34 cellular contexts compared by ENCODE assay signal in the genomic region with DNA sequence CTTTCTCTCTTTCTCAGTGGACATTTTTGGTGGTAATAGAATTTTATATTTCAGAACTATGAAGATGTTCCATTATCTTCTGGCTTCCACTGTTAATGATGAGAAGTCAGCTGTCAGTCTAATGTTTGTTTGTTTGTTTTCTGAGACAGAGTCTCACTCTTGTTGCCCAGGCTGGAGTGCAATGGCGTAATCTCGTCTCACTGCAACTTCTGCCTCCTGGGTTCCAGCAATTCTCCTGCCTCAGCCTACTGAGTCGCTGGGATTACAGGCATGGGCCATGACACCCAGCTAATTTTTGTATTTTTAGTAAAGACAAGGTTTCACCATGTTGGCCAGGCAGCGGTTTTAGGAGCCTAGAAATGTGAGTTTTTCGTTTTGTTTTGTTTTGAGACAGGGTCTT. TPM values are rescaled to one million over a fixed set of nuclear protein-coding genes. Genes with fewer than 3 reads are reported as not detected.
DNase-seq lines count a peak whose midpoint lies in the region; ATAC-seq and TF ChIP-seq lines count a peak whose summit lies in the region.
"Had no signal": no experiment of that assay in that cellular context is flagged by ENCODE, and none has a peak within 500 bp of the region (broad histone marks: within the 10 kb centered on the region; RNA-seq: fewer than 3 reads in every experiment).

No MANE protein-coding gene starts in this region.

- H3K4me2 ChIP-seq in BLaER1 treated with 17β-estradiol and CSF1 and Interleukin-3, amounts not matched to agents 10 nM and 100 nM: no peak overlapping the region
- H3K4me2 ChIP-seq: hepatocyte, neural progenitor cell had no signal

- no peak overlapping the region for H3K4me3 Mint-ChIP-seq in HFFc6
- no peak overlapping the region for H3K4me3 Mint-ChIP-seq in WTC11
- H3K4me3 Mint-ChIP-seq: activated naive CD8-positive, alpha-beta T cell treated with anti-CD3 and anti-CD28 coated beads, Interleukin-2, amount 50 U/mL, for 24 hours; neural progenitor cell; stimulated activated memory B cell treated with anti-CD40 and anti-IgM and Interleukin-4, amounts not matched to agents 10 μg/mL and 1 μg/mL and 100 μg/mL, for 72 hours had no signal

- peaks cover 21% of the 10 kb centered on the region for H3K4me1 Mint-ChIP-seq in HFFc6 (ENCODE audit: low read depth)
- peaks cover 24% of the 10 kb centered on the region for H3K4me1 Mint-ChIP-seq in WTC11
- H3K4me1 Mint-ChIP-seq: neural progenitor cell had no signal

- ATAC-seq in WTC11: no peak
- no peak for ATAC-seq in GM18870 (IDR thresholded peaks at IDR 0.05; ENCODE audit: unreplicated experiment)
- ATAC-seq: activated naive CD8-positive, alpha-beta T cell treated with anti-CD3 and anti-CD28 coated beads, Interleukin-2, amount 50 U/mL, for 24 hours; left ventricle myocardium superior; Panc1; stimulated activated memory B cell treated with anti-CD40 and anti-IgM and Interleukin-4, amounts not matched to agents 10 μg/mL and 1 μg/mL and 100 μg/mL, for 72 hours had no signal

- POLR2A ChIA-PET in WTC11 (lab: Charles Lee): no interaction called here

- no peak overlapping the region for H3K27ac Mint-ChIP-seq in HFFc6
- H3K27ac Mint-ChIP-seq in WTC11: no peak overlapping the region
- H3K27ac Mint-ChIP-seq: activated naive CD8-positive, alpha-beta T cell treated with anti-CD3 and anti-CD28 coated beads, Interleukin-2, amount 50 U/mL, for 24 hours; immature natural killer cell; neural progenitor cell; stimulated activated memory B cell treated with anti-CD40 and anti-IgM and Interleukin-4, amounts not matched to agents 10 μg/mL and 1 μg/mL and 100 μg/mL, for 72 hours had no signal

- no peak overlapping the region for H3K27ac ChIP-seq in BLaER1 treated with 17β-estradiol and CSF1 and Interleukin-3, amounts not matched to agents 10 nM and 100 nM
- H3K27ac ChIP-seq: hepatocyte, neural progenitor cell, SJCRH30, thoracic aorta had no signal

- CTCF ChIA-PET in WTC11 (lab: Charles Lee): no interaction called here

- TF ChIP-seq CTCF in HFFc6 (IDR thresholded peaks at IDR 0.05): no peak
- TF ChIP-seq CTCF in WTC11 (IDR thresholded peaks at IDR 0.05): no peak
- TF ChIP-seq CTCF in fibroblast of villous mesenchyme (IDR thresholded peaks at IDR 0.05; ENCODE audit: insufficient read depth, low read depth, low read length): no peak

- peaks cover 70% of the 10 kb centered on the region for H3K9me3 Mint-ChIP-seq in HFFc6
- H3K9me3 Mint-ChIP-seq in WTC11: peaks cover 48% of the 10 kb centered on the region

- peaks cover 8 to 20% (median 13%) of the 10 kb centered on the region in 10 experiments; a peak in 19 of 20 replicates for H3K4me1 ChIP-seq in BLaER1 treated with 17β-estradiol and CSF1 and Interleukin-3, amounts not matched to agents 10 nM and 100 nM
- H3K4me1 ChIP-seq: neural progenitor cell, SJCRH30 had no signal

- peaks cover 85% of the 10 kb centered on the region for H3K36me3 Mint-ChIP-seq in HFFc6 (ENCODE audit: low read depth)
- peaks cover 65% of the 10 kb centered on the region for H3K36me3 Mint-ChIP-seq in WTC11

- H4K20me1 ChIP-seq in BLaER1 treated with 17β-estradiol and CSF1 and Interleukin-3, amounts not matched to agents 10 nM and 100 nM: peaks cover 15 to 74% (median 46%) of the 10 kb centered on the region in 11 experiments; a peak in 21 of 22 replicates

- peaks cover 78 to 85% (median 84%) of the 10 kb centered on the region in 11 experiments for H3K36me3 ChIP-seq in BLaER1 treated with 17β-estradiol and CSF1 and Interleukin-3, amounts not matched to agents 10 nM and 100 nM

- no peak overlapping the region for H3K9ac ChIP-seq in BLaER1 treated with 17β-estradiol and CSF1 and Interleukin-3, amounts not matched to agents 10 nM and 100 nM
- H3K9ac ChIP-seq: neural progenitor cell had no signal

- H3K27me3 ChIP-seq in BLaER1 treated with 17β-estradiol and CSF1 and Interleukin-3, amounts not matched to agents 10 nM and 100 nM: no peaks in the 10 kb centered on the region; a peak in 1 of 22 replicates
- H3K27me3 ChIP-seq: hepatocyte, neural progenitor cell, SJCRH30 had no signal

- H3K9me3 ChIP-seq in BLaER1 treated with 17β-estradiol and CSF1 and Interleukin-3, amounts not matched to agents 10 nM and 100 nM (replicated peaks in 1 of 11): peaks cover 74 to 84% (median 83%) of the 10 kb centered on the region in 11 experiments
- H3K9me3 ChIP-seq: SJCRH30 had no signal

- H3K27me3 Mint-ChIP-seq in HFFc6 (ENCODE audit: insufficient read depth) (no peaks in the 10 kb centered on the region), WTC11 (ENCODE audit: low read depth) (no peaks in the 10 kb centered on the region; the same call in 1 of the 2 replicates)
- H3K27me3 Mint-ChIP-seq: activated naive CD8-positive, alpha-beta T cell treated with anti-CD3 and anti-CD28 coated beads, Interleukin-2, amount 50 U/mL, for 24 hours; CD4-positive, alpha-beta memory T cell; progenitor cell of endocrine pancreas; stimulated activated memory B cell treated with anti-CD40 and anti-IgM and Interleukin-4, amounts not matched to agents 10 μg/mL and 1 μg/mL and 100 μg/mL, for 72 hours had no signal

- peak overlapping the region in 6 of 10 experiments; percentile 10 to 43 (median 22); a peak in 8 of 20 replicates for H3K4me3 ChIP-seq in BLaER1 treated with 17β-estradiol and CSF1 and Interleukin-3, amounts not matched to agents 10 nM and 100 nM
- no peak overlapping the region for H3K4me3 ChIP-seq in fibroblast of villous mesenchyme (ENCODE audit: low read depth, low read length)
- H3K4me3 ChIP-seq: HAP-1, hepatocyte, neural progenitor cell, SJCRH30, thoracic aorta had no signal

- DNase-seq in HFFc6 (peak; percentile 13), WTC11 (ENCODE audit: low spot score) (no peak), fibroblast of villous mesenchyme (ENCODE audit: low read depth) (peak; percentile 5), kidney tubule cell (ENCODE audit: low spot score) (no peak), dedifferentiated amniotic fluid mesenchymal stem cell (ENCODE audit: extremely low spot score) (no peak), activated T-cell treated with anti-CD3 and anti-CD28 coated beads for 4 hours (no peak)
- DNase-seq: activated CD4-positive, alpha-beta T cell treated with anti-CD3 and anti-CD28 coated beads, Interleukin-2, amount 50 U/mL, for 1 hour; activated CD8-positive, alpha-beta memory T cell treated with anti-CD3 and anti-CD28 coated beads, Interleukin-2, amount 50 U/mL, for 48 hours; activated effector memory CD4-positive, alpha-beta T cell treated with anti-CD3 and anti-CD28 coated beads, Interleukin-2, amount 50 U/mL, for 16 hours; activated naive CD8-positive, alpha-beta T cell treated with anti-CD3 and anti-CD28 coated beads, Interleukin-2, amount 50 U/mL, for 24 hours; CD4-positive, alpha-beta memory T cell; foreskin melanocyte; immature natural killer cell; KG1; left ventricle myocardium superior; NCI-H1092; NCI-H187 treated with DMSO at 0.1 percent for 48 hours; NCI-H446 treated with DMSO at 0.1 percent for 48 hours; SJCRH30; stimulated activated CD4-positive, alpha-beta T cell treated with anti-CD3 and anti-CD28 coated beads, Interleukin-2, amount 100 ng/mL, for 24 hours had no signal

TF ChIP-seq in WTC11, 78 proteins besides CTCF, POLR2A, EP300 and RAD21 (continues in another document):
- no peak for TF ChIP-seq ZNF232 (CRISPR knock-in tag; IDR thresholded peaks at IDR 0.05)
- TF ChIP-seq ZNF423 (CRISPR knock-in tag; IDR thresholded peaks at IDR 0.05): no peak
- TF ChIP-seq, protein P1, sequence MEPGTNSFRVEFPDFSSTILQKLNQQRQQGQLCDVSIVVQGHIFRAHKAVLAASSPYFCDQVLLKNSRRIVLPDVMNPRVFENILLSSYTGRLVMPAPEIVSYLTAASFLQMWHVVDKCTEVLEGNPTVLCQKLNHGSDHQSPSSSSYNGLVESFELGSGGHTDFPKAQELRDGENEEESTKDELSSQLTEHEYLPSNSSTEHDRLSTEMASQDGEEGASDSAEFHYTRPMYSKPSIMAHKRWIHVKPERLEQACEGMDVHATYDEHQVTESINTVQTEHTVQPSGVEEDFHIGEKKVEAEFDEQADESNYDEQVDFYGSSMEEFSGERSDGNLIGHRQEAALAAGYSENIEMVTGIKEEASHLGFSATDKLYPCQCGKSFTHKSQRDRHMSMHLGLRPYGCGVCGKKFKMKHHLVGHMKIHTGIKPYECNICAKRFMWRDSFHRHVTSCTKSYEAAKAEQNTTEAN (CRISPR knock-in tag; IDR thresholded peaks at IDR 0.05): no peak
- peak; percentile 99 for TF ChIP-seq ZNF317 (CRISPR knock-in tag; IDR thresholded peaks at IDR 0.05; ENCODE audit: borderline replicate concordance, low read depth)
- TF ChIP-seq FOXJ3 (CRISPR knock-in tag; IDR thresholded peaks at IDR 0.05; ENCODE audit: borderline replicate concordance): no peak
- TF ChIP-seq, protein P2, sequence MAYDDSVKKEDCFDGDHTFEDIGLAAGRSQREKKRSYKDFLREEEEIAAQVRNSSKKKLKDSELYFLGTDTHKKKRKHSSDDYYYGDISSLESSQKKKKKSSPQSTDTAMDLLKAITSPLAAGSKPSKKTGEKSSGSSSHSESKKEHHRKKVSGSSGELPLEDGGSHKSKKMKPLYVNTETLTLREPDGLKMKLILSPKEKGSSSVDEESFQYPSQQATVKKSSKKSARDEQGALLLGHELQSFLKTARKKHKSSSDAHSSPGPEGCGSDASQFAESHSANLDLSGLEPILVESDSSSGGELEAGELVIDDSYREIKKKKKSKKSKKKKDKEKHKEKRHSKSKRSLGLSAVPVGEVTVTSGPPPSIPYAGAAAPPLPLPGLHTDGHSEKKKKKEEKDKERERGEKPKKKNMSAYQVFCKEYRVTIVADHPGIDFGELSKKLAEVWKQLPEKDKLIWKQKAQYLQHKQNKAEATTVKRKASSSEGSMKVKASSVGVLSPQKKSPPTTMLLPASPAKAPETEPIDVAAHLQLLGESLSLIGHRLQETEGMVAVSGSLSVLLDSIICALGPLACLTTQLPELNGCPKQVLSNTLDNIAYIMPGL (CRISPR knock-in tag; IDR thresholded peaks at IDR 0.05): no peak
- TF ChIP-seq OVOL2 (CRISPR knock-in tag; IDR thresholded peaks at IDR 0.05; ENCODE audit: borderline replicate concordance): no peak

RNA-seq across cellular contexts. Expression of a gene that starts 4.7 kb away (rescaled TPM):
- total RNA-seq in HFFc6 (2021; fragmentation: NEBNext Ultra II Directional; extraction: Animal tissue kit (Norgen Biotek cat#: 25700)): 10 to 100 TPM; 17.1 to 21.8 (median 20.5) TPM
- 36.8 to 38.7 TPM (median 38.4 TPM) in 3 replicates for total RNA-seq in WTC11 (2021)
- total RNA-seq in fibroblast of villous mesenchyme: 17.7 and 18.0 TPM in 2 replicates

RNA-seq across cellular contexts. Expression of a gene that starts 18.2 kb away (rescaled TPM):
- not detected for total RNA-seq in HFFc6 (2021; fragmentation: NEBNext Ultra II Directional; extraction: Animal tissue kit (Norgen Biotek cat#: 25700))
- total RNA-seq in WTC11 (2021) (not detected in 3 replicates), fibroblast of villous mesenchyme (not detected in 2 replicates)
- total RNA-seq: CD4-positive, alpha-beta memory T cell; dermis microvascular lymphatic vessel endothelial cell; endothelial cell of umbilical vein; hepatocyte; left ventricle myocardium superior; mononuclear cell; progenitor cell of endocrine pancreas; SJCRH30; skeletal muscle tissue; T-helper 1 cell treated with Interleukin-12 subunit alpha and Interleukin-12 subunit beta and Interleukin-4 antibody, amounts not matched to agents 30 ng/mL and 1 ng/mL, for 36 hours; thoracic aorta had no signal

RNA-seq across cellular contexts. Expression of a gene that starts 29.4 kb away (rescaled TPM):
- not detected for total RNA-seq in HFFc6 (2021; fragmentation: NEBNext Ultra II Directional; extraction: Animal tissue kit (Norgen Biotek cat#: 25700))
- total RNA-seq in WTC11 (2021): not detected in 3 replicates
- not detected in 2 replicates for total RNA-seq in fibroblast of villous mesenchyme
- total RNA-seq: CD4-positive, alpha-beta memory T cell; dermis microvascular lymphatic vessel endothelial cell; endothelial cell of umbilical vein; hepatocyte; left ventricle myocardium superior; mononuclear cell; progenitor cell of endocrine pancreas; SJCRH30; skeletal muscle tissue; T-helper 1 cell treated with Interleukin-12 subunit alpha and Interleukin-12 subunit beta and Interleukin-4 antibody, amounts not matched to agents 30 ng/mL and 1 ng/mL, for 36 hours; thoracic aorta had no signal

RNA-seq across cellular contexts. Expression of a gene that starts 33.9 kb away (rescaled TPM):
- total RNA-seq in HFFc6 (2021; fragmentation: NEBNext Ultra II Directional; extraction: Animal tissue kit (Norgen Biotek cat#: 25700)): not detected
- total RNA-seq in WTC11 (2021) (not detected in 3 replicates), fibroblast of villous mesenchyme (0.43 TPM in 1 of 2 replicates, not detected in the other)
- total RNA-seq: CD4-positive, alpha-beta memory T cell; endothelial cell of umbilical vein; skeletal muscle tissue; thoracic aorta had no signal

RNA-seq across cellular contexts. Expression of a gene that starts 37.6 kb away (rescaled TPM):
- total RNA-seq in HFFc6 (2021; fragmentation: NEBNext Ultra II Directional; extraction: Animal tissue kit (Norgen Biotek cat#: 25700)): not detected
- not detected in 3 replicates for total RNA-seq in WTC11 (2021)
- not detected in 2 replicates for total RNA-seq in fibroblast of villous mesenchyme
- total RNA-seq: CD4-positive, alpha-beta memory T cell; dermis microvascular lymphatic vessel endothelial cell; endothelial cell of umbilical vein; hepatocyte; left ventricle myocardium superior; mononuclear cell; progenitor cell of endocrine pancreas; SJCRH30; skeletal muscle tissue; T-helper 1 cell treated with Interleukin-12 subunit alpha and Interleukin-12 subunit beta and Interleukin-4 antibody, amounts not matched to agents 30 ng/mL and 1 ng/mL, for 36 hours; thoracic aorta had no signal

Comparison
In these comparisons a context has a peak if more than half of its experiments do, and no peak if none do; other contexts are left out.
1. DNase-seq: peak in HFFc6 (single experiment) and fibroblast of villous mesenchyme (single experiment); none in WTC11 (single experiment), kidney tubule cell (single experiment), dedifferentiated amniotic fluid mesenchymal stem cell (single experiment) and activated T-cell treated with anti-CD3 and anti-CD28 coated beads for 4 hours (single experiment).